25 cellular contexts compared by ENCODE assay signal in genomic region chr10:71706216-71707121, GRCh38. TPM values are rescaled to one million over a fixed set of nuclear protein-coding genes. Genes with fewer than 3 reads are reported as not detected.
"Had no signal": no experiment of that assay in that cellular context is flagged by ENCODE, and none has a peak within 500 bp of the region (broad histone marks: within the 10 kb centered on the region; RNA-seq: fewer than 3 reads in every experiment).

No MANE protein-coding gene starts in this region.

- ATAC-seq: activated CD8-positive, alpha-beta T cell treated with anti-CD3 and anti-CD28 coated beads for 36 hours; activated T-cell treated with anti-CD3 and anti-CD28 coated beads, Interleukin-2, amount 50 U/mL, for 4 hours; activated T-helper 17 cell treated with anti-CD3 and anti-CD28 coated beads, Interleukin-2, amount 50 U/mL, for 72 hours; left lung; lower lobe of right lung; natural killer cell; sciatic nerve; stimulated activated naive CD8-positive, alpha-beta T cell treated with anti-CD3 and anti-CD28 coated beads, Interleukin-15, Interleukin-2, amounts not matched to agents 100 U/mL and 50 U/mL, for 24 hours; WTC11 had no signal

- H3K36me3 Mint-ChIP-seq: activated naive CD8-positive, alpha-beta T cell; natural killer cell; WTC11 had no signal

- H3K9me3 Mint-ChIP-seq: activated CD8-positive, alpha-beta T cell treated with anti-CD3 and anti-CD28 coated beads for 36 hours; activated T-cell treated with anti-CD3 and anti-CD28 coated beads, Interleukin-2, amount 50 U/mL, for 4 hours; activated T-helper 17 cell treated with anti-CD3 and anti-CD28 coated beads, Interleukin-2, amount 50 U/mL, for 72 hours; natural killer cell; WTC11 had no signal

- H3K4me1 Mint-ChIP-seq: WTC11 had no signal

- DNase-seq: activated CD4-positive, alpha-beta T cell treated with anti-CD3 and anti-CD28 coated beads, Interleukin-2, amount 50 U/mL, for 1 hour; activated CD8-positive, alpha-beta T cell treated with anti-CD3 and anti-CD28 coated beads for 36 hours; activated T-cell treated with anti-CD3 and anti-CD28 coated beads, Interleukin-2, amount 50 U/mL, for 4 hours; anterior cingulate cortex; dermis blood vessel endothelial cell; effector CD4-positive, alpha-beta T cell; left lung; lower lobe of right lung; mesenchymal stem cell; natural killer cell; stimulated activated CD4-positive, alpha-beta T cell treated with anti-CD3 and anti-CD28 coated beads, Interleukin-12 subunit alpha, Interleukin-12 subunit beta, amount 100 ng/mL, for 4 hours; stimulated activated CD4-positive, alpha-beta T cell treated with anti-CD3 and anti-CD28 coated beads, Interleukin-4, amount 100 ng/mL, for 1 hour; stimulated activated naive CD8-positive, alpha-beta T cell treated with anti-CD3 and anti-CD28 coated beads, Interleukin-15, Interleukin-2, amounts not matched to agents 100 U/mL and 50 U/mL, for 24 hours; trophoblast cell had no signal

- H3K27me3 Mint-ChIP-seq: activated CD8-positive, alpha-beta T cell treated with anti-CD3 and anti-CD28 coated beads for 36 hours; activated naive CD8-positive, alpha-beta T cell; activated T-helper 17 cell treated with anti-CD3 and anti-CD28 coated beads, Interleukin-2, amount 50 U/mL, for 72 hours had no signal

- H3K36me3 ChIP-seq: left lung, lower lobe of right lung, thoracic aorta had no signal

- H3K27ac Mint-ChIP-seq: activated naive CD8-positive, alpha-beta T cell; natural killer cell; progenitor cell of endocrine pancreas; WTC11 had no signal

- H3K27me3 ChIP-seq: left lung had no signal

- H3K4me3 ChIP-seq: left lung, lower lobe of right lung, skin epidermis, thoracic aorta had no signal

- H3K4me3 Mint-ChIP-seq: activated CD8-positive, alpha-beta T cell treated with anti-CD3 and anti-CD28 coated beads for 36 hours; activated naive CD8-positive, alpha-beta T cell; activated T-cell treated with anti-CD3 and anti-CD28 coated beads, Interleukin-2, amount 50 U/mL, for 4 hours; activated T-helper 17 cell treated with anti-CD3 and anti-CD28 coated beads, Interleukin-2, amount 50 U/mL, for 72 hours; natural killer cell; WTC11 had no signal

- H3K27ac ChIP-seq: left lung, lower lobe of right lung, skin epidermis, thoracic aorta had no signal

- H3K9me3 ChIP-seq: left lung, lower lobe of right lung, thoracic aorta had no signal

RNA-seq across cellular contexts. Expression of gene C10orf105, which starts 13.1 kb away (rescaled TPM):
- total RNA-seq: epithelial cell of proximal tubule, frontal cortex, osteocyte, progenitor cell of endocrine pancreas, renal cortical epithelial cell had no signal
